In genomic region chr1:32256473-32257226, GRCh38 we compare ENCODE assay signal across 18 cellular contexts. TPM values are rescaled to one million over a fixed set of nuclear protein-coding genes. Genes with fewer than 3 reads are reported as not detected.
DNase-seq lines count a peak whose midpoint lies in the region; ATAC-seq and TF ChIP-seq lines count a peak whose summit lies in the region.
"Had no signal": no experiment of that assay in that cellular context is flagged by ENCODE, and none has a peak within 500 bp of the region (broad histone marks: within the 10 kb centered on the region; RNA-seq: fewer than 3 reads in every experiment).

No MANE protein-coding gene starts in this region.

- TF ChIP-seq CTCF in CD4-positive, alpha-beta T cell (IDR thresholded peaks at IDR 0.05): no peak
- no peak for TF ChIP-seq CTCF in GM12865 (IDR thresholded peaks at IDR 0.05; ENCODE audit: insufficient read depth, low read depth, low read length, missing control alignments)
- TF ChIP-seq CTCF in omental fat pad (IDR thresholded peaks at IDR 0.05): no peak

- H3K27me3 Mint-ChIP-seq in CD4-positive, alpha-beta T cell: no peaks in the 10 kb centered on the region
- no peaks in the 10 kb centered on the region for H3K27me3 Mint-ChIP-seq in T-helper 17 cell
- H3K27me3 Mint-ChIP-seq in effector memory CD8-positive, alpha-beta T cell: no peaks in the 10 kb centered on the region

- peak overlapping the region; percentile 92 for H3K4me3 Mint-ChIP-seq in CD4-positive, alpha-beta T cell
- peak overlapping the region; percentile 85 for H3K4me3 Mint-ChIP-seq in T-helper 17 cell
- peak overlapping the region; percentile 75 to 79 for H3K4me3 Mint-ChIP-seq in effector memory CD8-positive, alpha-beta T cell

- peaks cover 54% of the 10 kb centered on the region for H3K4me1 Mint-ChIP-seq in CD4-positive, alpha-beta T cell (ENCODE audit: low read depth)
- H3K4me1 Mint-ChIP-seq in T-helper 17 cell: peaks cover 36% of the 10 kb centered on the region
- peaks cover 52 to 55% of the 10 kb centered on the region in 2 donors for H3K4me1 Mint-ChIP-seq in effector memory CD8-positive, alpha-beta T cell (ENCODE audit: low read depth in 2 of 2)

- peaks cover 65% of the 10 kb centered on the region for H3K36me3 Mint-ChIP-seq in CD4-positive, alpha-beta T cell (ENCODE audit: low read depth)
- H3K36me3 Mint-ChIP-seq in T-helper 17 cell (ENCODE audit: low read depth): peaks cover 12% of the 10 kb centered on the region
- H3K36me3 Mint-ChIP-seq in effector memory CD8-positive, alpha-beta T cell (ENCODE audit: insufficient read depth): peaks cover 77% of the 10 kb centered on the region

- H3K9me3 ChIP-seq in CD4-positive, alpha-beta T cell (ENCODE audit: control insufficient read depth, low read length): no peaks in the 10 kb centered on the region
- H3K9me3 ChIP-seq in T-helper 17 cell (ENCODE audit: control insufficient read depth, low read length, poor library complexity, severe bottlenecking): no peaks in the 10 kb centered on the region
- H3K9me3 ChIP-seq: breast epithelium, SK-N-SH, testis had no signal

- peak overlapping the region; percentile 99 for H3K27ac Mint-ChIP-seq in CD4-positive, alpha-beta T cell
- peak overlapping the region; percentile 92 for H3K27ac Mint-ChIP-seq in T-helper 17 cell
- H3K27ac Mint-ChIP-seq in effector memory CD8-positive, alpha-beta T cell: peak overlapping the region; percentile 91 to 94

- peak overlapping the region; percentile 30 for H3K4me3 ChIP-seq in GM12865 (ENCODE audit: low read depth, low read length)
- H3K4me3 ChIP-seq: breast epithelium, GM23248, testis had no signal

- DNase-seq in CD4-positive, alpha-beta T cell: no peak
- DNase-seq in GM12865 (ENCODE audit: low read depth): no peak
- no peak for DNase-seq in T-helper 17 cell
- DNase-seq in effector memory CD8-positive, alpha-beta T cell: no peak
- no peak for DNase-seq in GOT3 (lab: John Stamatoyannopoulos, UW)
- DNase-seq in omental fat pad (ENCODE audit: low spot score): no peak
- no peak for DNase-seq in AG20443 (ENCODE audit: low spot score)
- DNase-seq: GM23248; NCI-H187 treated with DMSO at 0.1 percent for 48 hours; NCI-H510A treated with DMSO at 0.1 percent for 48 hours; SK-N-SH; stimulated activated CD4-positive, alpha-beta T cell treated with anti-CD3 and anti-CD28 coated beads, Interleukin-4, amount 100 ng/mL, for 1 hour; testis had no signal

- no peaks in the 10 kb centered on the region for H3K9me3 Mint-ChIP-seq in CD4-positive, alpha-beta T cell
- no peaks in the 10 kb centered on the region for H3K9me3 Mint-ChIP-seq in effector memory CD8-positive, alpha-beta T cell

- POLR2A ChIA-PET in CD4-positive, alpha-beta T cell (lab: Charles Lee): interaction anchor here (1.3 to 21.2 kb wide), 7 partner anchors 6 to 79 kb away, joined by 3 to 543 read pairs (median 16); partner anchors contain the start of genes FAM167B, HDAC1, LCK and MARCKSL1

- CTCF ChIA-PET in CD4-positive, alpha-beta T cell (lab: Charles Lee): interaction anchor here (1.5 to 7.5 kb wide), 4 partner anchors 8 to 41 kb away, joined by 3 to 40 read pairs (median 14); no protein-coding TSS in a partner anchor

- H3K27me3 ChIP-seq in CD4-positive, alpha-beta T cell (ENCODE audit: control insufficient read depth, insufficient read depth, low read length): no peaks in the 10 kb centered on the region
- H3K27me3 ChIP-seq: breast epithelium, testis had no signal

- intact Hi-C loops in CD4-positive, alpha-beta T cell (cut with DNase I, micrococcal nuclease): no loop called here

- peak overlapping the region; percentile 94 for H3K27ac ChIP-seq in CD4-positive, alpha-beta T cell (ENCODE audit: low read depth, low read length)
- H3K27ac ChIP-seq: breast epithelium, GM23248, parathyroid adenoma, testis had no signal

- peak; percentile 22 for ATAC-seq in CD4-positive, alpha-beta T cell (ENCODE audit: poor library complexity)
- ATAC-seq in T-helper 17 cell (peak; percentile 18), GM19452 (IDR thresholded peaks at IDR 0.05; ENCODE audit: unreplicated experiment) (no peak), omental fat pad (ENCODE audit: low FRiP score) (no peak)
- peak; percentile 19 for ATAC-seq in effector memory CD8-positive, alpha-beta T cell (replicated peaks)
- ATAC-seq: esophagus mucosa had no signal

RNA-seq across cellular contexts. Expression of gene LCK, which starts 5.6 kb away (rescaled TPM):
- 100 to 1,000 TPM; 187 to 188 TPM for total RNA-seq in CD4-positive, alpha-beta T cell
- total RNA-seq in T-helper 17 cell (100 to 1,000 TPM; 267 to 268 TPM), omental fat pad (1 to 10 TPM; 1.1 to 6.8 (median 4.8) TPM)
- total RNA-seq: G401, GM23248 had no signal

RNA-seq across cellular contexts. Expression of gene FAM167B, which starts 9.6 kb away (rescaled TPM):
- total RNA-seq in CD4-positive, alpha-beta T cell: under 1 TPM; 0.38 to 0.45 TPM
- total RNA-seq in T-helper 17 cell: under 1 TPM; 0.60 to 0.72 TPM
- total RNA-seq in omental fat pad: 10 to 100 TPM in 1 of 4 donors, 1 to 10 TPM in 3; 1.8 to 14.8 (median 3.8) TPM
- total RNA-seq: G401 had no signal

RNA-seq across cellular contexts. Expression of gene EIF3I, which starts 34.4 kb away (rescaled TPM):
- 100 to 1,000 TPM; 103 to 110 TPM for total RNA-seq in CD4-positive, alpha-beta T cell
- total RNA-seq in T-helper 17 cell (100 to 1,000 TPM; 116 to 132 TPM), omental fat pad (100 to 1,000 TPM; 159 to 210 (median 191) TPM)

RNA-seq across cellular contexts. Expression of gene TMEM234, which starts 34.5 kb away (rescaled TPM):
- total RNA-seq in CD4-positive, alpha-beta T cell: 10 to 100 TPM; 11.5 to 12.8 TPM
- 10 to 100 TPM; 13.1 to 18.8 TPM for total RNA-seq in T-helper 17 cell
- total RNA-seq in omental fat pad: 10 to 100 TPM in 3 of 4 donors, 1 to 10 TPM in 1; 8.8 to 15.4 (median 11.3) TPM

RNA-seq across cellular contexts. Expression of gene HDAC1, which starts 35.2 kb away (rescaled TPM):
- total RNA-seq in CD4-positive, alpha-beta T cell: 10 to 100 TPM; 56.9 to 61.0 TPM
- total RNA-seq in T-helper 17 cell: 10 to 100 TPM; 81.6 to 86.2 TPM
- 10 to 100 TPM; 32.3 to 52.6 (median 39.5) TPM for total RNA-seq in omental fat pad

Comparison
In these comparisons a context has a peak if more than half of its experiments do, and no peak if none do; other contexts are left out.
1. ATAC-seq: peak in CD4-positive, alpha-beta T cell (single experiment), T-helper 17 cell (single experiment) and effector memory CD8-positive, alpha-beta T cell (single experiment); none in GM19452 (single experiment) and omental fat pad (single experiment).
2. RNA of gene LCK, which starts 5.6 kb away (total RNA-seq): 267 to 268 TPM in T-helper 17 cell and 187 to 188 TPM in CD4-positive, alpha-beta T cell; 1.1 to 6.8 TPM in omental fat pad; every median in the first group is over 10 times any median in the second.
3. Peak in every context shown above with its lines, with median percentiles within 50 percentile points of each other: H3K27ac Mint-ChIP-seq and H3K4me3 Mint-ChIP-seq.